ENCODE assay signal across 21 cellular contexts in the genomic region with DNA sequence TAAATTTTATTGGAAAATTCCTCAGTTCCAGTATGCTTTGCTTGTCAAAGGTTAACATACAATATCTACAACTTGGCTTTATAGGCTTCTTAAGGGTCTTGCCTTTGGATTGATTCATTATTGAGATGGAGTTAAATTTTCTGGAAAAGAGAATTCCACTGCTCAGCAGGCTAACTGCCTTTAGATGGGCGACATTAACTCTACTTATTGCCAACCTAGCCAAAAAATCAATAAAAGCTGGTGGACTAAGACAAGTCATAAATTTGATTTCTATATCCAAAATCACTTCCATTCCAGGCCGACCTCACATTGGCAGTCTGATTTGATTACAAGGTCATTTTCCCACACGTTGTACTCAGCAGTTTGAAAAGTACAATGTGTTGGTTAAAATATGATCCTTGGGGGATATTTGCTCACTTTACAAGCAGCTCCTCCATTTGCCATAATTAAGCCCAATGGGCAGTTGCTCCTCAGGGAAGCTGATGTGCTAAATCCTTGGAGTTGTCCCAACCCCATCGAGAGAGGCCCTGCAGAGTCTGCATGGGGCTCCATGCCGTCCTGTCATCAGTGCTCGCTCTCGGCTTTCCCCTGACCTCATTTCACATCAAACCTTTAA.
"Had no signal": no experiment of that assay in that cellular context is flagged by ENCODE, and none has a peak within 500 bp of the region (broad histone marks: within the 10 kb centered on the region; RNA-seq: fewer than 3 reads in every experiment).

No MANE protein-coding gene starts in this region.

- DNase-seq: activated CD4-positive, alpha-beta T cell treated with anti-CD3 and anti-CD28 coated beads, Interleukin-2, amount 10 ng/mL, durations not matched to agents 24 days and 14 days; activated CD8-positive, alpha-beta memory T cell treated with anti-CD3 and anti-CD28 coated beads, Interleukin-2, amount 10 ng/mL, durations not matched to agents 7 days and 5 days; activated CD8-positive, alpha-beta T cell treated with anti-CD3 and anti-CD28 coated beads for 36 hours; activated effector memory CD4-positive, alpha-beta T cell treated with anti-CD3 and anti-CD28 coated beads, Interleukin-2, amount 50 U/mL, for 16 hours; activated naive CD4-positive, alpha-beta T cell treated with anti-CD3 and anti-CD28 coated beads, Interleukin-2, amount 10 ng/mL, durations not matched to agents 7 days and 5 days; activated naive CD8-positive, alpha-beta T cell treated with anti-CD3 and anti-CD28 coated beads, Interleukin-2, amount 50 U/mL, for 24 hours; activated T-cell treated with anti-CD3 and anti-CD28 coated beads for 4 hours; foreskin fibroblast; kidney; lower lobe of right lung; naive thymus-derived CD4-positive, alpha-beta T cell; occipital lobe; posterior cingulate gyrus; small intestine; stimulated activated CD4-positive, alpha-beta T cell treated with anti-CD3 and anti-CD28 coated beads, Interleukin-2, amount 100 ng/mL, for 24 hours; stomach had no signal

- FAIRE-seq: endometrium, kidney, small intestine, urothelium cell line had no signal

- ATAC-seq: activated CD4-positive, CD25-positive, alpha-beta regulatory T cell treated with anti-CD3 and anti-CD28 coated beads, Interleukin-2, amount 50 U/mL, for 24 hours; activated CD8-positive, alpha-beta memory T cell treated with anti-CD3 and anti-CD28 coated beads, Interleukin-2, amount 10 ng/mL, durations not matched to agents 7 days and 5 days; activated CD8-positive, alpha-beta T cell treated with anti-CD3 and anti-CD28 coated beads for 36 hours; activated naive CD8-positive, alpha-beta T cell treated with anti-CD3 and anti-CD28 coated beads, Interleukin-2, amount 50 U/mL, for 24 hours; lower lobe of right lung; naive thymus-derived CD4-positive, alpha-beta T cell; sciatic nerve; stimulated activated memory B cell treated with anti-CD40 and anti-IgM and Interleukin-4, amounts not matched to agents 10 μg/mL and 1 μg/mL and 100 μg/mL, for 72 hours had no signal
